ENCODE assay signal across 1 cellular context in the genomic region with DNA sequence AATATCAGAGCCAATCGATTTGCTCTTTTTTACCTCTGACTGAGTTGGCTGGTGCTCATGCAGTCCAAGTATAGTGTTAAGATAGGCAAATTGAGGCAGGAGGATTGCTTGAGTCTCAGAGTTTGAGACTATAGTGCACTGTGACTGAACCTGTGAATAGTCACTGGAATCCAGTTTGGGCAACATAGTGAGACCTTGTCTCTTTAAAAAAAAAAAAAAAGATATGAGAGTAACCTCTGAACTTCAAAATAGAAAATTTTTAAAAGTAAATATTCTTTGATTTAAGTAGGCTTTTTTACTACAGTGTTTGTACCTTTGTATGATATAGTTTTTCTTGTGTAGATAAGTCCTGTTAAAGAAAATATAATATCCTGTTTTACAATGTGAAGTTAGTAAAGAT.
TF ChIP-seq lines count a peak whose summit lies in the region.

No MANE protein-coding gene starts in this region.

TF ChIP-seq in neural cell, 6 proteins besides CTCF, POLR2A, EP300 and RAD21 (continued from another document):
- TF ChIP-seq REST (IDR thresholded peaks at IDR 0.05; ENCODE audit: borderline replicate concordance) (no peak), MXI1 (conservative IDR thresholded peaks at IDR 0.05; ENCODE audit: poor library complexity, severe bottlenecking) (no peak)
